ENCODE assay signal across 17 cellular contexts in the genomic region with DNA sequence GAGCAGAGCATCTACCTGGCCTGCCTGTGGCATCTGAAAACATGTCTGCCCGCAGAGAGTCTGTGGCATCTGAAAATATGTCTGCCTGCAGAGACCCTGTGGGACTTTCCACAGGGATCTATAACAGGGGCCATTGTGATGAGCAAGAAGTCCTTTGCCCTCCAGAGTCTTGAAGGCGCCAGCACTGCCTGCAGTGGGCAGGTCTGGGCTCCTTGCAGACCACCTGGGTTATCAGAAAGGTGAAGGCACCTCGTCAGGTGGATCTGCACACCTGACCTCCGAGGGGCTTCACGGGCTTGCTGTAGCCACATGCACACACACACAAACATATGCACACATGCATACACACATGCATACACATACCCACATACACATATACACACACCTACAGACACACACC.
"Had no signal": no experiment of that assay in that cellular context is flagged by ENCODE, and none has a peak within 500 bp of the region (broad histone marks: within the 10 kb centered on the region; RNA-seq: fewer than 3 reads in every experiment).

No MANE protein-coding gene starts in this region.

- H3K4me3 Mint-ChIP-seq: naive thymus-derived CD8-positive, alpha-beta T cell; stimulated activated effector memory CD8-positive, alpha-beta T cell treated with anti-CD3 and anti-CD28 coated beads, Interleukin-12 subunit alpha, Interleukin-12 subunit beta, amount 100 ng/mL, for 72 hours had no signal

- ATAC-seq: foreskin keratinocyte; left colon; mucosa of descending colon; naive thymus-derived CD8-positive, alpha-beta T cell; right cardiac atrium; stimulated activated effector memory CD8-positive, alpha-beta T cell treated with anti-CD3 and anti-CD28 coated beads, Interleukin-12 subunit alpha, Interleukin-12 subunit beta, amount 100 ng/mL, for 72 hours; stimulated activated naive CD8-positive, alpha-beta T cell treated with anti-CD3 and anti-CD28 coated beads, Interleukin-15, Interleukin-2, amounts not matched to agents 100 U/mL and 50 U/mL, for 24 hours had no signal

- H3K27me3 ChIP-seq: colonic mucosa, foreskin keratinocyte, suprapubic skin, thyroid gland, upper lobe of left lung, uterus had no signal

- H3K36me3 Mint-ChIP-seq: naive thymus-derived CD8-positive, alpha-beta T cell; stimulated activated effector memory CD8-positive, alpha-beta T cell treated with anti-CD3 and anti-CD28 coated beads, Interleukin-12 subunit alpha, Interleukin-12 subunit beta, amount 100 ng/mL, for 72 hours had no signal

- DNase-seq: colonic mucosa; dermis blood vessel endothelial cell; erythroblast; foreskin keratinocyte; mammary epithelial cell; naive thymus-derived CD8-positive, alpha-beta T cell; stimulated activated CD4-positive, alpha-beta T cell treated with anti-CD3 and anti-CD28 coated beads, Interleukin-4, amount 100 ng/mL, for 1 hour; stimulated activated CD8-positive, alpha-beta memory T cell treated with anti-CD3 and anti-CD28 coated beads, Interleukin-4, amount 100 ng/mL, for 48 hours; stimulated activated naive CD8-positive, alpha-beta T cell treated with anti-CD3 and anti-CD28 coated beads, Interleukin-15, Interleukin-2, amounts not matched to agents 100 U/mL and 50 U/mL, for 24 hours; thyroid gland; uterus had no signal

- H3K27ac ChIP-seq: colonic mucosa, foreskin keratinocyte, suprapubic skin, thyroid gland, upper lobe of left lung, uterus had no signal

- H3K36me3 ChIP-seq: colonic mucosa, suprapubic skin, thyroid gland, upper lobe of left lung, uterus had no signal

- H3K4me3 ChIP-seq: colonic mucosa, mucosa of descending colon, suprapubic skin, thyroid gland, upper lobe of left lung, uterus had no signal

- H3K27ac Mint-ChIP-seq: naive thymus-derived CD8-positive, alpha-beta T cell; stimulated activated effector memory CD8-positive, alpha-beta T cell treated with anti-CD3 and anti-CD28 coated beads, Interleukin-12 subunit alpha, Interleukin-12 subunit beta, amount 100 ng/mL, for 72 hours had no signal

- H3K4me1 ChIP-seq: colonic mucosa, foreskin keratinocyte, suprapubic skin, thyroid gland, upper lobe of left lung, uterus had no signal

- H3K9me3 ChIP-seq: colonic mucosa, suprapubic skin, thyroid gland, upper lobe of left lung, uterus had no signal
